Comparison of ENCODE assay signal across 1 cellular context in the genomic region with DNA sequence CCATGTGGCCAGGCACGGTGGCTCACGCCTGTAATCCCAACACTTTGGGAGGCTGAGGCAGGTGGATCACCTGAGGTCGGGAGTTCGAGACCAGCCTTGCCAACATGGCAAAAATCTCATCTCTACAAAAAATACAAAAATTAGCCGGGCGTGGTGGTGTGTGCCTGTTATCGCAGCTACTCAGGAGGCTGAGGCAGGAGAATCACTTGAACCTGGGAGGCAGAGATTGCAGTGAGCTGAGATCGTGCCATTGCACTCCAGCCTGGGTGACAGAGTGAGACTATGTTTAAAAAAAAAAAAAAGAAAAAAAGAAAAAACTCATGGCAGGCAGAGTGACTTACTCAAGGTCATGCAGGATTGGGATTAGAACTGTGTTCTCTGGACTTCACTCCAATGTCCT.
TF ChIP-seq lines count a peak whose summit lies in the region.

No MANE protein-coding gene starts in this region.

TF ChIP-seq in K562, 482 proteins besides CTCF, POLR2A, EP300 and RAD21:
- TF ChIP-seq DPF2 (IDR thresholded peaks at IDR 0.05) (0 out of 2 replicates have a peak, but pooled peaks have one; percentile 22), CBFA2T2 (conservative IDR thresholded peaks at IDR 0.05) (peak; percentile 60), TAL1 (IDR thresholded peaks at IDR 0.05) (peak; percentile 62; the same call in 1 of the 2 replicates), ARID1B (IDR thresholded peaks at IDR 0.05) (peak; percentile 43; the same call in 1 of the 2 replicates), CBFA2T3 (IDR thresholded peaks at IDR 0.05) (peak; percentile 81), KDM1A (IDR thresholded peaks at IDR 0.05) (peak; percentile 41 to 43; a peak in 3 of 4 replicates), TCF3 (CRISPR knock-in tag; IDR thresholded peaks at IDR 0.05) (peak; percentile 33; the same call in 1 of the 2 replicates)
